ENCODE assay signal across 8 cellular contexts in the genomic region with DNA sequence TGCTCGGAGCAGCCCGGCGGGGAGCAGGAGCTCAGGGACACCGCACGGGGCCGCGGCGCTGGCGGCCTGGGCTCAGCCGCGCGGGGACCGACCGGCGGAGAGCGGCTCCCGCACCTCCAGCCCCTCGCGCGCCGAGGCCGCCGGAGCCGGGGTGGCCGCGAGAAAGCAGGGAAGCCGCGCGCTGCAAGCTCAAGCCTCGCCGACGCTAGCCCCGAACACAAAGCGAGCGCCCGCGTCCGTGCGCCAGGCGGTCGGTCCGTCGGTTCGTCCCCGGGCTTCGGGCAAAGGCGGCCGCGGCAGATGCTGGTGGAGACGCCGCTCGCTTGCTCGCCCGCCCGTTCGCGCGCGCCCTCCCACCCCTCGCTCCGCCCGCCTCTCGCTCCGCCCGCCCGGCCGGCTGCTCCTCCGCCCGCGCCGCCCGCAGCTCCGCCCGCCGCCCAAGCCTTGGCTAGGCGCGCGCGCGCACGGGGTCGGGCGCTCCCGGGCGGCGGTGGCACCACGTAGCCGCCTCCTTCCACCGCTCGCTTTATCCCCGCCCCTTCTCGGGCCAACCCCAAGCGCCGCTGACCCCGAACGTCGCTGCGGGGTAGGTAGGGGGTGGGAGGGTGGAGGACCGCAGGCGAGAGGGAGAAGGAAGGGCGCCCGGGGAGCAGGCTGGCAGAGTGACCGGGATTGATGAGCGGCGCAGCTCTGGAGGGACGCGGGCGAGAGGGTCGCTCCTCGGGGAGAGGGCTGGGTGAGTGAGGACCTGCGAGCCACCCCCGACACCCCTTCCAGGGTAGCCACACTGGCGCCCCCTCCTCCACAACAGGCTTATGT. TPM values are rescaled to one million over a fixed set of nuclear protein-coding genes. Genes with fewer than 3 reads are reported as not detected.
DNase-seq lines count a peak whose midpoint lies in the region; ATAC-seq and TF ChIP-seq lines count a peak whose summit lies in the region.

A gene (minus strand): TSS at position 325 of the 819 bp plus-strand sequence.

- peak; percentile 64 for ATAC-seq in CD8-positive, alpha-beta T cell
- peak; percentile 77 for ATAC-seq in GM19463 (IDR thresholded peaks at IDR 0.05; ENCODE audit: unreplicated experiment)
- peak; percentile 71 for ATAC-seq in HG03571 (IDR thresholded peaks at IDR 0.05; ENCODE audit: unreplicated experiment)

- DNase-seq in CD8-positive, alpha-beta T cell = peak; percentile 49 to 88 (median 81)
- DNase-seq in PC-9 (peak; percentile 65 to 78), esophagus muscularis mucosa (ENCODE audit: extremely low spot score) (no peak)
- DNase-seq in activated T-cell treated with anti-CD3 and anti-CD28 coated beads, Interleukin-2, amount 50 U/mL, for 48 hours = peak; percentile 87 to 90
- peak; percentile 62 to 68 for DNase-seq in stimulated activated CD8-positive, alpha-beta memory T cell treated with anti-CD3 and anti-CD28 coated beads, Interleukin-7, amount 100 ng/mL, for 1 hour (ENCODE audit: low read depth in 2 of 2)

- H3K4me1 ChIP-seq in CD8-positive, alpha-beta T cell (ENCODE audit: insufficient read depth, low read length) = peaks cover 56% of the 10 kb centered on the region
- H3K4me1 ChIP-seq in PC-9 (replicated peaks; ENCODE audit: insufficient read depth) (peaks cover 80% of the 10 kb centered on the region), esophagus muscularis mucosa (peaks cover 11 to 64% (median 52%) of the 10 kb centered on the region in 4 donors), muscle layer of duodenum (ENCODE audit: control insufficient read depth in 1 of 2, insufficient read depth in 2 of 2, low read length in 2 of 2) (peaks cover 5 to 32% of the 10 kb centered on the region in 2 donors)

- H3K27me3 ChIP-seq in CD8-positive, alpha-beta T cell (ENCODE audit: insufficient read depth, low read length) = no peaks in the 10 kb centered on the region
- H3K27me3 ChIP-seq in PC-9 (ENCODE audit: insufficient read depth, low read depth) (no peaks in the 10 kb centered on the region), esophagus muscularis mucosa (no peaks in the 10 kb centered on the region), muscle layer of duodenum (ENCODE audit: low read depth, low read length) (no peaks in the 10 kb centered on the region)

- TF ChIP-seq EP300 in esophagus muscularis mucosa (IDR thresholded peaks at IDR 0.05) = no peak

- H3K4me3 Mint-ChIP-seq in CD8-positive, alpha-beta T cell = peak within 1 kb of the TSS; percentile 97

- TF ChIP-seq CTCF in CD8-positive, alpha-beta T cell (IDR thresholded peaks at IDR 0.05) = no peak
- TF ChIP-seq CTCF in PC-9 (conservative IDR thresholded peaks at IDR 0.05) (no peak), esophagus muscularis mucosa (IDR thresholded peaks at IDR 0.05) (no peak)

- H3K36me3 Mint-ChIP-seq in CD8-positive, alpha-beta T cell = peaks cover 9% of the 10 kb centered on the region

- 0% methylated on average over 9 of the region's 113 CpGs for WGBS in esophagus muscularis mucosa

- H3K36me3 ChIP-seq in CD8-positive, alpha-beta T cell (ENCODE audit: insufficient read depth, low read length) = no peaks in the 10 kb centered on the region
- H3K36me3 ChIP-seq in PC-9 (ENCODE audit: low read depth) (no peaks in the 10 kb centered on the region), esophagus muscularis mucosa (no peaks in the 10 kb centered on the region), muscle layer of duodenum (ENCODE audit: control insufficient read depth in 1 of 2, insufficient read depth in 2 of 2, low read length in 2 of 2) (peaks cover 0 to 5% of the 10 kb centered on the region in 2 donors)

- peaks cover 80% of the 10 kb centered on the region for H3K4me1 Mint-ChIP-seq in CD8-positive, alpha-beta T cell (ENCODE audit: low read depth)

- H4K20me1 ChIP-seq in PC-9 (ENCODE audit: insufficient read depth) = no peaks in the 10 kb centered on the region

- CTCF ChIA-PET in CD8-positive, alpha-beta T cell (lab: Charles Lee) = interaction anchor here (0.9 to 1.2 kb wide), 3 partner anchors 11 to 22 kb away, joined by 3 to 9 read pairs (median 3); no protein-coding TSS in a partner anchor
- CTCF ChIA-PET in PC-9 (lab: Charles Lee) = interaction anchor here (0.6 to 0.7 kb wide), 2 partner anchors 33 to 96 kb away, joined by 3 read pairs; no protein-coding TSS in a partner anchor

- no peaks in the 10 kb centered on the region for H3K9me2 ChIP-seq in PC-9 (ENCODE audit: insufficient read depth)

- H3K27ac ChIP-seq in CD8-positive, alpha-beta T cell (ENCODE audit: low read depth, low read length) = peak within 1 kb of the TSS; percentile 14
- H3K27ac ChIP-seq in PC-9 (peak within 1 kb of the TSS; percentile 65), esophagus muscularis mucosa (replicated peaks in 1 of 4) (peak within 1 kb of the TSS; percentile 77 to 84 (median 81)), muscle layer of duodenum (ENCODE audit: low read length) (no peak within 1 kb of the TSS)

- H3K4me2 ChIP-seq in PC-9 = peak within 1 kb of the TSS; percentile 85

- peak within 1 kb of the TSS; percentile 93 for H2AFZ ChIP-seq in PC-9

- intact Hi-C loops in CD8-positive, alpha-beta T cell (cut with DNase I, micrococcal nuclease) = loop anchor here (1.0 to 10.0 kb wide), 8 partner anchors 14 to 896 kb away; a partner anchor contains a TSS
- intact Hi-C loops in PC-9 (cut with micrococcal nuclease; ENCODE audit: unreplicated experiment) = loop anchor here (1.0 to 10.0 kb wide), 4 partner anchors 190 to 514 kb away; a partner anchor contains a TSS
- intact Hi-C loops in esophagus muscularis mucosa (cut with DNase I) = loop anchor here (5.0 kb wide), 1 partner anchor 191 kb away; no protein-coding TSS in a partner anchor

- no peak for TF ChIP-seq POLR2A in esophagus muscularis mucosa (IDR thresholded peaks at IDR 0.05; ENCODE audit: low read depth)

- no peaks in the 10 kb centered on the region for H3K9me3 ChIP-seq in CD8-positive, alpha-beta T cell (ENCODE audit: low read length)
- H3K9me3 ChIP-seq in PC-9 (ENCODE audit: insufficient read depth, low read depth) = no peaks in the 10 kb centered on the region
- H3K9me3 ChIP-seq in esophagus muscularis mucosa = no peaks in the 10 kb centered on the region
- no peaks in the 10 kb centered on the region for H3K9me3 ChIP-seq in muscle layer of duodenum (ENCODE audit: control insufficient read depth in 1 of 2, low read length in 2 of 2)

- H3F3A ChIP-seq in PC-9 (ENCODE audit: insufficient read depth, low read depth) = peaks cover 48% of the 10 kb centered on the region

- no TSS peak for BruUV-seq in PC-9 (replicated peaks; lab: Mats Ljungman, UMichigan)

- no peaks in the 10 kb centered on the region for H3K9me3 Mint-ChIP-seq in CD8-positive, alpha-beta T cell

- peak within 1 kb of the TSS; percentile 86 for H3K4me3 ChIP-seq in CD8-positive, alpha-beta T cell (ENCODE audit: low read depth, low read length)
- H3K4me3 ChIP-seq in PC-9 = peak within 1 kb of the TSS; percentile 95
- H3K4me3 ChIP-seq in esophagus muscularis mucosa = peak within 1 kb of the TSS; percentile 74 to 78 (median 76)
- H3K4me3 ChIP-seq in muscle layer of duodenum (ENCODE audit: low read depth in 1 of 2, low read length in 2 of 2) = peak within 1 kb of the TSS; percentile 87 to 92

- POLR2A ChIA-PET in CD8-positive, alpha-beta T cell (lab: Charles Lee) = interaction anchor here (0.8 to 2.2 kb wide), 6 partner anchors 11 to 167 kb away, joined by 3 to 6 read pairs (median 3); no protein-coding TSS in a partner anchor
- POLR2A ChIA-PET in PC-9 (lab: Charles Lee; ENCODE audit: unreplicated experiment) = no interaction called here

- H3K79me2 ChIP-seq in PC-9 (ENCODE audit: low read depth) = peaks cover 52% of the 10 kb centered on the region

- peak within 1 kb of the TSS; percentile 88 for H3K27ac Mint-ChIP-seq in CD8-positive, alpha-beta T cell

- H3K27me3 Mint-ChIP-seq in CD8-positive, alpha-beta T cell (ENCODE audit: low read depth) = no peaks in the 10 kb centered on the region

RNA-seq across cellular contexts. Expression of the gene that starts here (rescaled TPM):
- 1 to 10 TPM; 1.6 to 1.9 TPM for total RNA-seq in CD8-positive, alpha-beta T cell
- total RNA-seq in PC-9 (2021) (9.8 and 12.4 TPM in 2 replicates), esophagus muscularis mucosa (10 to 100 TPM in 3 of 4 donors, 1 to 10 TPM in 1; 9.1 to 16.8 (median 13.3) TPM)
